In the genomic region with DNA sequence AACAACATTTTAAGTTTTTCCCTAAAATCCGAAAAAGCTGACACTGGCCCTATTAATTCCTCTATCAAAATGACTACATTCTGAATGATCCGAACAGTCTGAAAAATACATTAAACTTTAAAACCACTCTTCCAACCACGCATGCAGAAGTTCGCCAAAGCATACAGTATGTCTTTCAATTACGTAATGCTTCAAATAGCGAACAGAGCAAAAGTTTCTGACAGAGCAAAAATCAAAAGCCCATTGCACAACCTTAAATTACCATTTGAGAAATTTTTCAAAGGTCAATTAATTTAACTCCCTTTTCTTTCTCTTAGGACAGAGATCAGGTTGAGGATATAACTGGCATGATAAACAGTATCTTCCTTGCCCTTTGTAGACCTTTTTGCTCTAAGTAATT, we compare ENCODE assay signal across 25 cellular contexts. TPM values are rescaled to one million over a fixed set of nuclear protein-coding genes. Genes with fewer than 3 reads are reported as not detected.
"Had no signal": no experiment of that assay in that cellular context is flagged by ENCODE, and none has a peak within 500 bp of the region (broad histone marks: within the 10 kb centered on the region; RNA-seq: fewer than 3 reads in every experiment).

No MANE protein-coding gene starts in this region.

- H3K4me3 ChIP-seq: gastroesophageal sphincter, heart left ventricle, left ventricle myocardium inferior, mucosa of descending colon, transverse colon, vagina had no signal

- H3K9me3 Mint-ChIP-seq: activated CD4-positive, alpha-beta T cell treated with anti-CD3 and anti-CD28 coated beads, Interleukin-2, amount 10 ng/mL, durations not matched to agents 7 days and 5 days; activated naive CD4-positive, alpha-beta T cell treated with anti-CD3 and anti-CD28 coated beads, Interleukin-2, amount 10 ng/mL, durations not matched to agents 7 days and 5 days; activated naive CD8-positive, alpha-beta T cell treated with anti-CD3 and anti-CD28 coated beads, Interleukin-2, amount 50 U/mL, for 24 hours had no signal

- DNase-seq: activated CD4-positive, alpha-beta T cell treated with anti-CD3 and anti-CD28 coated beads, Interleukin-2, amount 10 ng/mL, durations not matched to agents 7 days and 5 days; activated CD8-positive, alpha-beta memory T cell treated with anti-CD3 and anti-CD28 coated beads, Interleukin-2, amount 50 U/mL, for 4 hours; activated effector memory CD4-positive, alpha-beta T cell treated with Interleukin-2 at 50 U/mL for 16 hours; activated naive CD4-positive, alpha-beta T cell treated with anti-CD3 and anti-CD28 coated beads, Interleukin-2, amount 10 ng/mL, durations not matched to agents 7 days and 5 days; activated naive CD8-positive, alpha-beta T cell treated with anti-CD3 and anti-CD28 coated beads, Interleukin-2, amount 50 U/mL, for 24 hours; activated T-cell treated with anti-CD3 and anti-CD28 coated beads, Interleukin-2, amount 50 U/mL, for 48 hours; aorta; cortex of kidney; effector CD4-positive, alpha-beta T cell; heart left ventricle; left ventricle myocardium inferior; mesenchymal stem cell; mucosa of descending colon; naive B cell; posterior cingulate gyrus; retina; stimulated activated CD4-positive, alpha-beta T cell treated with anti-CD3 and anti-CD28 coated beads, Interleukin-12 subunit alpha, Interleukin-12 subunit beta, amount 100 ng/mL, for 4 hours; stimulated activated CD4-positive, alpha-beta T cell treated with anti-CD3 and anti-CD28 coated beads, Interleukin-2, amount 100 ng/mL, for 24 hours; stimulated activated naive CD8-positive, alpha-beta T cell treated with anti-CD3 and anti-CD28 coated beads, Interleukin-15, Interleukin-2, amounts not matched to agents 100 U/mL and 50 U/mL, for 24 hours; substantia nigra; T1000; transverse colon had no signal

- H3K9me3 ChIP-seq: gastroesophageal sphincter, heart left ventricle, left ventricle myocardium inferior, mucosa of descending colon, transverse colon, vagina had no signal

- H3K27me3 Mint-ChIP-seq: activated CD4-positive, alpha-beta T cell treated with anti-CD3 and anti-CD28 coated beads, Interleukin-2, amount 10 ng/mL, durations not matched to agents 7 days and 5 days; activated naive CD4-positive, alpha-beta T cell treated with anti-CD3 and anti-CD28 coated beads, Interleukin-2, amount 10 ng/mL, durations not matched to agents 7 days and 5 days; activated naive CD8-positive, alpha-beta T cell treated with anti-CD3 and anti-CD28 coated beads, Interleukin-2, amount 50 U/mL, for 24 hours; naive B cell had no signal

- ATAC-seq: activated CD4-positive, CD25-positive, alpha-beta regulatory T cell treated with anti-CD3 and anti-CD28 coated beads, Interleukin-2, amount 50 U/mL, for 24 hours; activated naive CD8-positive, alpha-beta T cell treated with anti-CD3 and anti-CD28 coated beads, Interleukin-2, amount 50 U/mL, for 24 hours; gastroesophageal sphincter; heart left ventricle; mucosa of descending colon; stimulated activated naive CD8-positive, alpha-beta T cell treated with anti-CD3 and anti-CD28 coated beads, Interleukin-15, Interleukin-2, amounts not matched to agents 100 U/mL and 50 U/mL, for 24 hours had no signal

- H3K27ac ChIP-seq: heart left ventricle, left ventricle myocardium inferior, vagina had no signal

- H3K36me3 Mint-ChIP-seq: activated naive CD4-positive, alpha-beta T cell treated with anti-CD3 and anti-CD28 coated beads, Interleukin-2, amount 10 ng/mL, durations not matched to agents 7 days and 5 days; naive B cell had no signal

- H3K4me1 Mint-ChIP-seq: activated CD4-positive, alpha-beta T cell treated with anti-CD3 and anti-CD28 coated beads, Interleukin-2, amount 10 ng/mL, durations not matched to agents 7 days and 5 days; activated naive CD4-positive, alpha-beta T cell treated with anti-CD3 and anti-CD28 coated beads, Interleukin-2, amount 10 ng/mL, durations not matched to agents 7 days and 5 days; activated naive CD8-positive, alpha-beta T cell treated with anti-CD3 and anti-CD28 coated beads, Interleukin-2, amount 50 U/mL, for 24 hours; naive B cell had no signal

- H3K27me3 ChIP-seq: gastroesophageal sphincter, heart left ventricle, transverse colon, vagina had no signal

- H3K27ac Mint-ChIP-seq: activated CD4-positive, alpha-beta T cell treated with anti-CD3 and anti-CD28 coated beads, Interleukin-2, amount 10 ng/mL, durations not matched to agents 7 days and 5 days; activated naive CD4-positive, alpha-beta T cell treated with anti-CD3 and anti-CD28 coated beads, Interleukin-2, amount 10 ng/mL, durations not matched to agents 7 days and 5 days; activated naive CD8-positive, alpha-beta T cell treated with anti-CD3 and anti-CD28 coated beads, Interleukin-2, amount 50 U/mL, for 24 hours; naive B cell had no signal

- H3K4me3 Mint-ChIP-seq: activated CD4-positive, alpha-beta T cell treated with anti-CD3 and anti-CD28 coated beads, Interleukin-2, amount 10 ng/mL, durations not matched to agents 7 days and 5 days; activated naive CD4-positive, alpha-beta T cell treated with anti-CD3 and anti-CD28 coated beads, Interleukin-2, amount 10 ng/mL, durations not matched to agents 7 days and 5 days; activated naive CD8-positive, alpha-beta T cell treated with anti-CD3 and anti-CD28 coated beads, Interleukin-2, amount 50 U/mL, for 24 hours; naive B cell had no signal

RNA-seq across cellular contexts. Expression of a gene that starts 33.2 kb away (rescaled TPM):
- total RNA-seq: activated CD4-positive, alpha-beta T cell treated with anti-CD3 and anti-CD28 coated beads, Interleukin-2, amount 10 ng/mL, durations not matched to agents 7 days and 5 days had no signal
